Comparison of ENCODE assay signal across 8 cellular contexts in the genomic region with DNA sequence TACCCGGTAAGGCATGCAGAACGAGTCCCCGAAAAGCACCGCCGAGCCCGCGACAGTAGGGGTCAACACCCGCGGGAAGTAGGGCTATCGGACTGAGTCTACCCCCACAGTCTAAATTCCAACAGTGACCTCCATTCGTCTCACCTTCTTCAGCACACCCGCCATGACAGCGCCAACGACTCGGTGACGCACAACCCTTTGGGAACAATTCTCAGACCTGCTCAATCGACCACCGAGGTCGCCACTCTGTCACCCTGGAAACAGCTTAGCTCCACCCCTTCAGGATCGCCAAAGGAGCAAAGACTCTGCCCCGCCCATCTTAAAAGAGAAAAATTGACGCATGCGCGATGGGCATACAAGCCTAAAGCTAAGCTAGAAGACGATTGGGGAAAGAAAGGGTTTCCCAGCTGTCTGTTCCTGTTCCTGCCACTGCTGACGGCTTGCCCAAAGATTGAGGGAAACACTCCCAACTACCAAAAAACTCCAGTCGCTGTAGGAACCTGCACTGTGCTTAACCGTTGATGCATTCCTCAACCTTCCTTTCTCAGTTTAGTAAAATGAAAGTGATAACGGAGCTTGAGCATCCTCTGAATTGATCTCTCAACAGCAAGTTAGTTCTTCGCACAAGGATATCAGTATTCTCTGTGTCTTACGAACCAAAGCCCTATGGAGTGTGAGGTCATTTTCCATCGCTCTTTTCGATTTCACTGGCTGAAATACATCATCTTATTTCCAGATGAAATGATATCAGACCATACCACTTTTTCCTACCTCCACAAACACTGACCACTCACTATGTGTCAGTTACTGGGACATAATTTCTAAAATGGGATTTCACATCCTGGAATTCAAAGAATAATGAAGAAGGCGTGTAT. TPM values are rescaled to one million over a fixed set of nuclear protein-coding genes. Genes with fewer than 3 reads are reported as not detected.
A peak's percentile ranks its signal among the peaks of the same experiment; 100 is the strongest.
DNase-seq lines count a peak whose midpoint lies in the region; ATAC-seq and TF ChIP-seq lines count a peak whose summit lies in the region.

A gene (minus strand): TSS at position 188 of the 875 bp plus-strand sequence. CDS start 23 bp downstream, at position 165.

- intact Hi-C loops in aorta (cut with DNase I): loop anchor here (2.0 to 5.0 kb wide), 2 partner anchors 23 to 189 kb away; a partner anchor contains a TSS

- DNase-seq in NCI-H2029 treated with DMSO at 0.1 percent for 48 hours (lab: John Stamatoyannopoulos, UW) (peak; percentile 98), T-helper 9 cell (peak; percentile 92), astrocyte of the cerebellum (ENCODE audit: low read depth) (peak; percentile 99), hepatic stellate cell (ENCODE audit: low spot score) (peak; percentile 71), aorta (peak; percentile 96 to 98)

- H3K27ac ChIP-seq in rectal smooth muscle tissue (ENCODE audit: low read depth, low read length) (peak within 1 kb of the TSS; percentile 94), aorta (ENCODE audit: low read depth in 1 of 2, low read length in 2 of 2) (peak within 1 kb of the TSS; percentile 85 to 94)

- H3K4me3 ChIP-seq in astrocyte of the cerebellum (ENCODE audit: low read depth, low read length): peak within 1 kb of the TSS; percentile 95
- H3K4me3 ChIP-seq in rectal smooth muscle tissue (ENCODE audit: low read length): peak within 1 kb of the TSS; percentile 96
- H3K4me3 ChIP-seq in aorta (ENCODE audit: low read length in 2 of 2): peak within 1 kb of the TSS; percentile 93 to 99

- no peaks in the 10 kb centered on the region for H3K9me3 ChIP-seq in aorta (ENCODE audit: control insufficient read depth, low read length)

- ATAC-seq in GM18511 (IDR thresholded peaks at IDR 0.05; ENCODE audit: unreplicated experiment): peak; percentile 99
- peak; percentile 97 for ATAC-seq in HG03025 (IDR thresholded peaks at IDR 0.05; ENCODE audit: low FRiP score, unreplicated experiment)
- peak; percentile 100 for ATAC-seq in aorta (ENCODE audit: low FRiP score)

- H3K27me3 ChIP-seq in rectal smooth muscle tissue (ENCODE audit: control insufficient read depth, insufficient read depth, low read length) (no peaks in the 10 kb centered on the region), aorta (ENCODE audit: control insufficient read depth in 1 of 2, insufficient read depth in 2 of 2, low read length in 1 of 2) (no peaks in the 10 kb centered on the region)

- H3K4me1 ChIP-seq in rectal smooth muscle tissue (ENCODE audit: control insufficient read depth, insufficient read depth, low read length) (peaks cover 15% of the 10 kb centered on the region), aorta (ENCODE audit: control insufficient read depth in 1 of 2, insufficient read depth in 2 of 2, low read length in 2 of 2) (peaks cover 0 to 2% of the 10 kb centered on the region in 2 donors)

- H3K36me3 ChIP-seq in rectal smooth muscle tissue (ENCODE audit: control insufficient read depth, insufficient read depth, low read length): peaks cover 2% of the 10 kb centered on the region
- H3K36me3 ChIP-seq in aorta (ENCODE audit: control insufficient read depth in 1 of 2, insufficient read depth in 2 of 2, low read length in 1 of 2): no peaks in the 10 kb centered on the region

- H3K9ac ChIP-seq in rectal smooth muscle tissue (ENCODE audit: low read length): peak within 1 kb of the TSS; percentile 60

- in situ Hi-C loops in astrocyte of the cerebellum (cut with HindIII; ENCODE audit: low sequenced_read_pairs): no loop called here

- WGBS in aorta, 2 donors: 2 to 3% methylated on average over 34 of the region's 34 CpGs

- TF ChIP-seq CTCF in astrocyte of the cerebellum (IDR thresholded peaks at IDR 0.05; ENCODE audit: low read depth, low read length, missing control alignments): no peak

RNA-seq across cellular contexts. Expression of the gene that starts here (rescaled TPM):
- total RNA-seq in aorta: 10 to 100 TPM; 51.1 to 53.6 TPM
- polyA plus RNA-seq in aorta: 100 to 1,000 TPM in 1 of 2 donors, 10 to 100 TPM in 1; 79.7 to 138 TPM

Comparison
In these comparisons a context has a peak if more than half of its experiments do, and no peak if none do; other contexts are left out.
1. Peak in every context shown above with its lines: DNase-seq, ATAC-seq, H3K4me3 ChIP-seq and H3K27ac ChIP-seq.